Comparison of ENCODE assay signal across 18 cellular contexts in genomic region chr3:15121936-15122335, GRCh38. TPM values are rescaled to one million over a fixed set of nuclear protein-coding genes. Genes with fewer than 3 reads are reported as not detected.
DNase-seq lines count a peak whose midpoint lies in the region; ATAC-seq lines count a peak whose summit lies in the region.
"Had no signal": no experiment of that assay in that cellular context is flagged by ENCODE, and none has a peak within 500 bp of the region (broad histone marks: within the 10 kb centered on the region; RNA-seq: fewer than 3 reads in every experiment).

No MANE protein-coding gene starts in this region.

- no peak overlapping the region for H3K27ac ChIP-seq in GM23248
- H3K27ac ChIP-seq: A549 had no signal

- no peak for ATAC-seq in GM21619 (IDR thresholded peaks at IDR 0.05; ENCODE audit: unreplicated experiment)
- ATAC-seq: A549, GM23338, HCT116 had no signal

- no peaks in the 10 kb centered on the region for H3K9me3 ChIP-seq in GM23248 (ENCODE audit: low read depth)
- H3K9me3 ChIP-seq: A549 had no signal

- no peak overlapping the region for H2AFZ ChIP-seq in GM23248
- H2AFZ ChIP-seq: GM23338 had no signal

- DNase-seq in NCI-H82 (lab: John Stamatoyannopoulos, UW), result peak; percentile 45
- no peak for DNase-seq in NCI-H82 treated with DMSO at 0.1 percent for 48 hours (lab: John Stamatoyannopoulos, UW; ENCODE audit: unreplicated experiment)
- peak; percentile 6 for DNase-seq in GM23248
- DNase-seq in mesenteric fat pad (ENCODE audit: low spot score), result peak; percentile 6
- no peak for DNase-seq in NCI-H69 (lab: John Stamatoyannopoulos, UW)
- DNase-seq: 8988T; ACHN; C1 segment of cervical spinal cord; Calu3; CD4-positive, alpha-beta memory T cell; COR-L47; DMS53; DMS79 treated with DMSO at 0.1 percent for 48 hours; H9 had no signal

- in situ Hi-C loops in GM23248 (cut with MboI), result no loop called here

- no peaks in the 10 kb centered on the region for H3F3A ChIP-seq in GM23248 (ENCODE audit: insufficient read depth)

- no peaks in the 10 kb centered on the region for H3K9me2 ChIP-seq in GM23248 (ENCODE audit: insufficient read depth)

- no peak overlapping the region for H3K9ac ChIP-seq in GM23248

- 51% methylated on average over 3 of the region's 3 CpGs for WGBS in GM23248 (ENCODE audit: low coverage in 1 of 2, low lambda C conversion rate in 2 of 2, missing lambda C conversion rate in 2 of 2), 2 experiments

- H3K79me2 ChIP-seq in GM23248 (ENCODE audit: insufficient read depth), result no peaks in the 10 kb centered on the region

- no peak overlapping the region for H3K4me3 ChIP-seq in GM23248
- H3K4me3 ChIP-seq: A549, GM23338 had no signal

- H3K36me3 ChIP-seq in GM23248 (ENCODE audit: low read depth), result no peaks in the 10 kb centered on the region

- no peaks in the 10 kb centered on the region for H3K27me3 ChIP-seq in GM23248 (replicated peaks; ENCODE audit: insufficient read depth)

- H4K20me1 ChIP-seq in GM23248 (ENCODE audit: insufficient read depth), result no peaks in the 10 kb centered on the region

- H3K4me2 ChIP-seq in GM23248 (ENCODE audit: unreplicated experiment), result no peak overlapping the region
- H3K4me2 ChIP-seq: A549, GM23338 had no signal

- H3K4me1 ChIP-seq in GM23248 (ENCODE audit: insufficient read depth), result no peaks in the 10 kb centered on the region

RNA-seq across cellular contexts. Expression of gene RBSN, which starts 23.0 kb away (rescaled TPM):
- total RNA-seq in GM23248 (2014; rRNA removed; shearing (Covaris generic)), result 23.9 and 35.0 TPM in 2 replicates
- polyA plus RNA-seq in GM23248 (2016; fragmentation: Nextera tagmentation; extraction: Ambion mirVana), result 19.5 and 21.0 TPM in 2 replicates
- total RNA-seq in mesenteric fat pad, result 26.0 TPM

RNA-seq across cellular contexts. Expression of gene MRPS25, which starts 56.8 kb away (rescaled TPM):
- total RNA-seq in GM23248 (2014; rRNA removed; shearing (Covaris generic)), result 7.0 and 27.2 TPM in 2 replicates
- polyA plus RNA-seq in GM23248 (2016; fragmentation: Nextera tagmentation; extraction: Ambion mirVana), result 41.7 and 41.8 TPM in 2 replicates
- total RNA-seq in mesenteric fat pad, result 52.3 TPM

Comparison
In these comparisons a context has a peak if more than half of its experiments do, and no peak if none do; other contexts are left out.
1. DNase-seq: peak in NCI-H82 (single experiment), GM23248 (single experiment) and mesenteric fat pad (single experiment); none in NCI-H82 treated with DMSO at 0.1 percent for 48 hours (single experiment) and NCI-H69 (single experiment).